ENCODE assay signal across 15 cellular contexts in the genomic region with DNA sequence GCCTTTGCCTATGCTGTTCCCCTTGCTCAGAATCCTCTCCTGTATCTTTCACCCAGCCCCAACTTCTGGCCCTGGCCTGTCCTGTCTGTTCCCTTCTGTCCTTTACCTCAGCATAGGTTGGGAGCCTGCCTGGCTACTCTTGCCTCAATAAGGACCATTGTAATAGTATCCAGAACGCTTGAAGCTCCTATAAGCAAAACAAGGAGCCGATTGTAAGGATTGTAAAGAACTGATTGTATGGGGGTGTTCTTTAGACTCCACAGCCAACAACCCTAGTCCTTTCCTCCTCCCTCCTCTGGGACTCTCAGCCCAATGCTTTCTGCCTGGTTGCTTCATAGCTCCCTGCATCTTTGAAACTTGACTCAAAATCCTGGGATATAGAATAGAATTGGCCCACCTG. TPM values are rescaled to one million over a fixed set of nuclear protein-coding genes. Genes with fewer than 3 reads are reported as not detected.
DNase-seq lines count a peak whose midpoint lies in the region; ATAC-seq and TF ChIP-seq lines count a peak whose summit lies in the region.
"Had no signal": no experiment of that assay in that cellular context is flagged by ENCODE, and none has a peak within 500 bp of the region (broad histone marks: within the 10 kb centered on the region; RNA-seq: fewer than 3 reads in every experiment).

No MANE protein-coding gene starts in this region.

- POLR2A ChIA-PET in Panc1 (lab: Charles Lee): interaction anchor here (0.5 kb wide), 1 partner anchor 20 kb away, joined by 15 read pairs; no protein-coding TSS in a partner anchor

- H3K27me3 ChIP-seq in Panc1 (ENCODE audit: control insufficient read depth, insufficient read depth, low read length) (no peaks in the 10 kb centered on the region), neural progenitor cell (no peaks in the 10 kb centered on the region)

- no peak for DNase-seq in Panc1 (ENCODE audit: low read depth, low spot score)
- DNase-seq in epidermal melanocyte (ENCODE audit: insufficient read length, low spot score): peak; percentile 88
- DNase-seq in neural progenitor cell (ENCODE audit: low spot score): no peak
- DNase-seq in substantia nigra (lab: John Stamatoyannopoulos, UW): peak in 1 of 49 donors; percentile 5
- no peak for DNase-seq in activated T-cell treated with anti-CD3 and anti-CD28 coated beads for 4 hours
- DNase-seq: Caco-2; CD8-positive, alpha-beta T cell; DMS53; GF-D8; HCEC 1CT; HFFc6 had no signal

- H4K20me1 ChIP-seq in neural progenitor cell (ENCODE audit: low read depth): no peaks in the 10 kb centered on the region

- H3K36me3 ChIP-seq in Panc1 (ENCODE audit: control insufficient read depth, insufficient read depth, low read length) (no peaks in the 10 kb centered on the region), neural progenitor cell (no peaks in the 10 kb centered on the region)

- H3K27ac Mint-ChIP-seq in neural progenitor cell: no peak overlapping the region
- H3K27ac Mint-ChIP-seq: HFFc6 had no signal

- H3K4me2 ChIP-seq in neural progenitor cell: no peak overlapping the region
- H3K4me2 ChIP-seq: A549 had no signal

- H3K9ac ChIP-seq in neural progenitor cell: no peak overlapping the region

- TF ChIP-seq CTCF in Panc1 (IDR thresholded peaks at IDR 0.05) (no peak), neural progenitor cell (IDR thresholded peaks at IDR 0.05) (no peak)

- H3F3A ChIP-seq in neural progenitor cell (ENCODE audit: low read depth): no peaks in the 10 kb centered on the region

- H2AFZ ChIP-seq in neural progenitor cell (replicated peaks): peak overlapping the region; percentile 10

- no peaks in the 10 kb centered on the region for H3K79me2 ChIP-seq in neural progenitor cell (ENCODE audit: low read depth)

- no peaks in the 10 kb centered on the region for H3K9me3 Mint-ChIP-seq in neural progenitor cell
- H3K9me3 Mint-ChIP-seq: CD8-positive, alpha-beta T cell; HFFc6 had no signal

- no peak overlapping the region for H3K4me3 ChIP-seq in Panc1 (ENCODE audit: low read depth in 2 of 2, low read length in 2 of 2)
- no peak overlapping the region for H3K4me3 ChIP-seq in neural progenitor cell
- H3K4me3 ChIP-seq: A549 had no signal

- no peaks in the 10 kb centered on the region for H3K27me3 Mint-ChIP-seq in neural progenitor cell (ENCODE audit: insufficient read depth, low read depth)

- no peak overlapping the region for H3K27ac ChIP-seq in Panc1 (ENCODE audit: low read length)
- H3K27ac ChIP-seq in neural progenitor cell: no peak overlapping the region
- peak overlapping the region; percentile 38 for H3K27ac ChIP-seq in substantia nigra (ENCODE audit: low read depth, low read length, poor library complexity, severe bottlenecking)
- H3K27ac ChIP-seq: A549 had no signal

- ATAC-seq in Panc1 (0 out of 2 replicates have a peak, but pooled peaks have one; percentile 30), HG03097 (IDR thresholded peaks at IDR 0.05; ENCODE audit: low FRiP score, unreplicated experiment) (no peak), GM19395 (IDR thresholded peaks at IDR 0.05; ENCODE audit: unreplicated experiment) (no peak)
- ATAC-seq: A549; CD8-positive, alpha-beta T cell had no signal

- H3K4me1 Mint-ChIP-seq in neural progenitor cell: no peaks in the 10 kb centered on the region

- no peaks in the 10 kb centered on the region for H3K4me1 ChIP-seq in Panc1 (ENCODE audit: control insufficient read depth, insufficient read depth, low read length)
- H3K4me1 ChIP-seq in neural progenitor cell: no peaks in the 10 kb centered on the region
- H3K4me1 ChIP-seq: A549, Caco-2 had no signal

- H3K36me3 Mint-ChIP-seq in neural progenitor cell: no peaks in the 10 kb centered on the region
- H3K36me3 Mint-ChIP-seq: CD14-positive monocyte; CD8-positive, alpha-beta T cell had no signal

- H3K9me3 ChIP-seq in Panc1 (ENCODE audit: control insufficient read depth, insufficient read depth, low read depth, low read length) (no peaks in the 10 kb centered on the region), neural progenitor cell (ENCODE audit: low read depth) (no peaks in the 10 kb centered on the region)
- H3K9me3 ChIP-seq: A549, Caco-2 had no signal

- in situ Hi-C loops in Panc1 (cut with HindIII; ENCODE audit: low pct_unique_long_range_greater_than_20kb, low sequenced_read_pairs): no loop called here

- CTCF ChIA-PET in Panc1 (lab: Charles Lee): no interaction called here

- intact Hi-C loops in Panc1 (cut with micrococcal nuclease; ENCODE audit: unreplicated experiment): no loop called here

- no peak overlapping the region for H3K4me3 Mint-ChIP-seq in neural progenitor cell
- H3K4me3 Mint-ChIP-seq: CD14-positive monocyte; CD8-positive, alpha-beta T cell; HFFc6 had no signal

- no TSS peak for BruUV-seq in Panc1 (replicated peaks; lab: Mats Ljungman, UMichigan)

RNA-seq across cellular contexts. Expression of a gene that starts 18.7 kb away (rescaled TPM):
- 18.9 TPM for total RNA-seq in Panc1 (2021; ENCODE audit: unreplicated experiment)
- 4.4 TPM for polyA plus RNA-seq in Panc1 (2012; ENCODE audit: insufficient read length)
- total RNA-seq in neural progenitor cell (ENCODE audit: low replicate concordance): 30.5 and 31.7 TPM in 2 replicates

RNA-seq across cellular contexts. Expression of a gene that starts 20.0 kb away (rescaled TPM):
- total RNA-seq in Panc1 (2021; ENCODE audit: unreplicated experiment) (24.7 TPM), neural progenitor cell (ENCODE audit: low replicate concordance) (20.2 and 22.0 TPM in 2 replicates)
- polyA plus RNA-seq in Panc1 (2012; ENCODE audit: insufficient read length): 15.3 TPM
